17 cellular contexts compared by ENCODE assay signal in the genomic region with DNA sequence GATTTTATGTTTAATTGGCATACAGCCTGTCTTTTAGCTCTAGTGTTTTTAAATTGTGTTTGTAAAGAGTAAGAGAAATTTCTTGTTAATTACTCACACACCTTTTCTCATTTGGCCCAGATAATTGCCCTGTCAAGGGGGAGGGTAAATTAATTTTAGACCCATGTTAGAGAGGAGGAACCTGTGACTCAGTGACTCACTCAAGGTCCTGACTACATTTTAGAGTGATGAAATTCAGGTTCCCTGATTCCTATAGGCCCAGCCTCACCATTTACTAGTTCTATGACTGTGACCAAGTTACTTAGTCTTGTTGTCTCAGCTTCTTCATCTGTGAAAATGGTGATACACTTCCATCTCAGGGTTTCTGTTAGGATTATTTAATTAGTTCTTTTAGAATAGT.
DNase-seq lines count a peak whose midpoint lies in the region; ATAC-seq, FAIRE-seq and TF ChIP-seq lines count a peak whose summit lies in the region.
"Had no signal": no experiment of that assay in that cellular context is flagged by ENCODE, and none has a peak within 500 bp of the region (broad histone marks: within the 10 kb centered on the region; RNA-seq: fewer than 3 reads in every experiment).

No MANE protein-coding gene starts in this region.

- H3K4me3 ChIP-seq in left ventricle myocardium inferior (no peak overlapping the region), heart right ventricle (no peak overlapping the region), bronchial epithelial cell (ENCODE audit: low read depth, low read length) (no peak overlapping the region), gastrocnemius medialis (no peak overlapping the region)
- H3K4me3 ChIP-seq: HAP-1, SK-N-MC had no signal

- in situ Hi-C loops in gastrocnemius medialis (cut with MboI; ENCODE audit: low sequenced_read_pairs in 4 of 4) = no loop called here

- ATAC-seq in heart right ventricle (no peak), foreskin keratinocyte (peak; percentile 52), gastrocnemius medialis (peak; percentile 55 to 72), Right ventricle myocardium superior (ENCODE audit: poor library complexity) (no peak)

- no peaks in the 10 kb centered on the region for H3K27me3 ChIP-seq in left ventricle myocardium inferior (ENCODE audit: low read depth)
- H3K27me3 ChIP-seq in heart right ventricle = no peaks in the 10 kb centered on the region
- H3K27me3 ChIP-seq in bronchial epithelial cell (ENCODE audit: control insufficient read depth, insufficient read depth, low read length) = no peaks in the 10 kb centered on the region
- no peaks in the 10 kb centered on the region for H3K27me3 ChIP-seq in foreskin keratinocyte
- no peaks in the 10 kb centered on the region for H3K27me3 ChIP-seq in gastrocnemius medialis

- TF ChIP-seq CTCF in left ventricle myocardium inferior (IDR thresholded peaks at IDR 0.05; ENCODE audit: borderline replicate concordance) (no peak), heart right ventricle (IDR thresholded peaks at IDR 0.05) (no peak), bronchial epithelial cell (IDR thresholded peaks at IDR 0.05; ENCODE audit: insufficient read depth, low read length, severe bottlenecking) (no peak), foreskin keratinocyte (conservative IDR thresholded peaks at IDR 0.05) (no peak), gastrocnemius medialis (IDR thresholded peaks at IDR 0.05 in 4 of 5, conservative IDR thresholded peaks at IDR 0.05 in 1 of 5) (no peak)

- no peaks in the 10 kb centered on the region for H3K9me3 ChIP-seq in left ventricle myocardium inferior (replicated peaks)
- H3K9me3 ChIP-seq in heart right ventricle = no peaks in the 10 kb centered on the region
- no peaks in the 10 kb centered on the region for H3K9me3 ChIP-seq in gastrocnemius medialis
- H3K9me3 ChIP-seq: HAP-1 had no signal

- no peak for TF ChIP-seq POLR2A in gastrocnemius medialis (IDR thresholded peaks at IDR 0.05)

- H3K4me1 ChIP-seq in left ventricle myocardium inferior = peaks cover 83% of the 10 kb centered on the region
- H3K4me1 ChIP-seq in heart right ventricle = peaks cover 4 to 79% (median 69%) of the 10 kb centered on the region in 9 donors
- H3K4me1 ChIP-seq in foreskin keratinocyte = peaks cover 16% of the 10 kb centered on the region
- H3K4me1 ChIP-seq in gastrocnemius medialis = peaks cover 35 to 53% of the 10 kb centered on the region in 2 donors

- no peak for DNase-seq in left ventricle myocardium inferior
- no peak for DNase-seq in heart right ventricle
- peak; percentile 88 for DNase-seq in bronchial epithelial cell (ENCODE audit: low read depth)
- DNase-seq in foreskin keratinocyte = peak in 1 of 2 donors; percentile 45
- no peak for DNase-seq in gastrocnemius medialis
- no peak for DNase-seq in Right ventricle myocardium superior
- no peak for DNase-seq in activated CD4-positive, CD25-positive, alpha-beta regulatory T cell treated with anti-CD3 and anti-CD28 coated beads, Interleukin-2, amount 50 U/mL, for 72 hours
- DNase-seq in NCI-H187 treated with DMSO at 0.1 percent for 48 hours (lab: John Stamatoyannopoulos, UW) = no peak
- DNase-seq: C1 segment of cervical spinal cord, DMS 273 treated with DMSO at 0.1 percent for 48 hours, IMR-90, NCI-H1105, NCI-H1694 treated with DMSO at 0.1 percent for 48 hours, NCI-H446 had no signal

- intact Hi-C loops in left ventricle myocardium inferior (cut with micrococcal nuclease) = no loop called here
- intact Hi-C loops in heart right ventricle (cut with DNase I) = loop anchor here in 3 of 10 donors (5.0 to 10.0 kb wide), 3 partner anchors 126 to 149 kb away; a partner anchor contains a TSS
- intact Hi-C loops in gastrocnemius medialis (cut with DNase I; ENCODE audit: low total_unique reads) = no loop called here
- intact Hi-C loops in Right ventricle myocardium superior (cut with DNase I) = no loop called here

- H3K36me3 ChIP-seq in left ventricle myocardium inferior = no peaks in the 10 kb centered on the region
- H3K36me3 ChIP-seq in heart right ventricle = no peaks in the 10 kb centered on the region
- no peaks in the 10 kb centered on the region for H3K36me3 ChIP-seq in bronchial epithelial cell (ENCODE audit: control insufficient read depth, insufficient read depth, low read length)
- no peaks in the 10 kb centered on the region for H3K36me3 ChIP-seq in gastrocnemius medialis
- H3K36me3 ChIP-seq: HAP-1 had no signal

- H3K27ac ChIP-seq in left ventricle myocardium inferior (replicated peaks) (peak overlapping the region; percentile 76), heart right ventricle (peak overlapping the region in 1 of 10 donors; percentile 73), foreskin keratinocyte (no peak overlapping the region), gastrocnemius medialis (no peak overlapping the region)
- H3K27ac ChIP-seq: SK-N-MC had no signal

- no peak for FAIRE-seq in bronchial epithelial cell (lab: Jason Lieb, UNC)
- FAIRE-seq: A204.1 had no signal

Comparison
In these comparisons a context has a peak if more than half of its experiments do, and no peak if none do; other contexts are left out.
1. ATAC-seq: peak in foreskin keratinocyte (single experiment) and gastrocnemius medialis (2 of 2); none in heart right ventricle (0 of 8) and Right ventricle myocardium superior (single experiment).